1 cellular context compared by ENCODE assay signal in the genomic region with DNA sequence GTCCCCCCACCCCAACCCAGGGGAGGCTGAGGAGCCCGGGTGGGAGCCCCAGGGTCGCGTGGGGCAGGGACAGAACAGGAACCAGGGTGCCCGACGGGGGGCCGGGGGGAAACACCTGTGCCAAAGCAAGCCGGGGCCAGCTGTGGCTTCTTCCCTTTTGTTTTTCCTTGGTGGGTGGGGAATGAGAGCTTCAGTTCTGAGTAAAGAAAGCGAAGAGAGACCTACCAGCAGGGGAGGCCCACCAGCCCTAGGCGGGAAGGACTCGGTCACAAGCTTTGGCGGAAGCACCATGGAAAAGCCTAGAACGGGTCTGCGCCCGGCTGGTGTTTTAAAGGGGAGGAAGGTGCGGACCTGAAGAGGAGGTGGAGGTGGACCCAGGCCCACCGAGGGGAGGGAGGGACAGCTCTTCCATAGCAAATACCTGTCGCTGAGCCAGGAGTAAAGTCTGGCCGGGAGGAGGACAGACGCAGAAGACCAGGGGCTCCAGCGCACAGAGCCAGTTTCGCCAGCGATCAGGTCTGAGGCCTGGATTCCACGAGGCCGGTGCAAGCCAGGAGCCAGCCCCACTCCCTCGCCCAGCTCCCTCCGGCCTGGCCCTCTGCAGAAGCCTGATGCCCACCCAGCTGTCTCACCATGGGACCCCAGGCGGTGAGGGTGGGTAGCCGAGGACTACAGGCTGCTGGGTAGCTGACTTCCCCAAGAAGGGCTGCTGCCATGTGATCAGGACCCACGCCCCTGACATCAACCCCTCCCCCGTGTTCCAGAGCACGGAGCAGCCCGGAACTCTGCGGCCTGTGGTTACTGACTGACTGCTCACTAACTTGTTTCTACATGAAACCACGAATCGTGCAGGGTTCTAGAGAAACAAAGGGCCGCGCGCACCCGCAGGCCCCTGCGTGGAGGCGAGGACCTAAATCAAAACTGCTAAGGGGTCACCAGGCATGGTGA.
TF ChIP-seq lines count a peak whose summit lies in the region.

No MANE protein-coding gene starts in this region.

TF ChIP-seq in GM12878, 131 proteins besides CTCF, POLR2A, EP300 and RAD21 (continues in another document):
- TF ChIP-seq SREBF2 (IDR thresholded peaks at IDR 0.05; ENCODE audit: low read length) (no peak), ZNF217 (IDR thresholded peaks at IDR 0.05) (no peak), ESRRA (IDR thresholded peaks at IDR 0.05; ENCODE audit: low read length) (no peak), ZNF274 (IDR thresholded peaks at IDR 0.05; ENCODE audit: insufficient read depth, insufficient read length) (no peak), PAX8 (IDR thresholded peaks at IDR 0.05) (no peak), ETV6 (conservative IDR thresholded peaks at IDR 0.05 in 1 of 2, IDR thresholded peaks at IDR 0.05 in 1 of 2; ENCODE audit: borderline replicate concordance in 1 of 2, low read depth in 1 of 2) (peak in 1 of 2 experiments; percentile 69; a peak in 2 of 4 replicates), ZNF384 (IDR thresholded peaks at IDR 0.05; ENCODE audit: borderline replicate concordance, low read depth, low read length) (no peak), WRNIP1 (IDR thresholded peaks at IDR 0.05; ENCODE audit: borderline replicate concordance, low read depth, low read length) (no peak), SMARCA5 (IDR thresholded peaks at IDR 0.05) (no peak), SMAD1 (IDR thresholded peaks at IDR 0.05; ENCODE audit: low read depth, partially characterized antibody) (no peak), CHD1 (IDR thresholded peaks at IDR 0.05; ENCODE audit: low read depth, low read length) (no peak), RBBP5 (conservative IDR thresholded peaks at IDR 0.05) (no peak), MYC (IDR thresholded peaks at IDR 0.05; ENCODE audit: insufficient read depth, insufficient read length, insufficient replicate concordance, low read length, severe bottlenecking) (peak; percentile 55), SMAD5 (IDR thresholded peaks at IDR 0.05; ENCODE audit: low read depth) (peak; percentile 55; the same call in 1 of the 2 replicates), CBX5 (IDR thresholded peaks at IDR 0.05; ENCODE audit: low read depth) (no peak), EGR1 (IDR thresholded peaks at IDR 0.05; ENCODE audit: borderline replicate concordance in 1 of 2, low read depth in 2 of 2, low read length in 2 of 2) (peak; percentile 12 to 62), ZZZ3 (IDR thresholded peaks at IDR 0.05; ENCODE audit: control insufficient read depth, insufficient read length, low read depth) (no peak), SMC3 (IDR thresholded peaks at IDR 0.05; ENCODE audit: borderline replicate concordance, low read length) (no peak; the same call in 1 of the 2 replicates), KDM1A (IDR thresholded peaks at IDR 0.05; ENCODE audit: borderline replicate concordance) (no peak), YY1 (IDR thresholded peaks at IDR 0.05; ENCODE audit: low read depth, low read length) (peak; percentile 6; the same call in 1 of the 2 replicates), POLR2AphosphoS5 (IDR thresholded peaks at IDR 0.05; ENCODE audit: low read length) (peak; percentile 58; the same call in 1 of the 2 replicates), RCOR1 (conservative IDR thresholded peaks at IDR 0.05; ENCODE audit: low read depth, low read length) (no peak), TCF3 (IDR thresholded peaks at IDR 0.05; ENCODE audit: borderline replicate concordance, insufficient read depth, low read depth, low read length) (0 out of 2 replicates have a peak, but pooled peaks have one; percentile 65), HDAC6 (IDR thresholded peaks at IDR 0.05; ENCODE audit: unreplicated experiment) (no peak), STAT1 (conservative IDR thresholded peaks at IDR 0.05) (no peak), NR2C2 (IDR thresholded peaks at IDR 0.05; ENCODE audit: borderline replicate concordance, control insufficient read depth, insufficient read length, low read depth) (no peak), BRCA1 (IDR thresholded peaks at IDR 0.05; ENCODE audit: low read depth, low read length) (no peak)
- TF ChIP-seq, protein P1, sequence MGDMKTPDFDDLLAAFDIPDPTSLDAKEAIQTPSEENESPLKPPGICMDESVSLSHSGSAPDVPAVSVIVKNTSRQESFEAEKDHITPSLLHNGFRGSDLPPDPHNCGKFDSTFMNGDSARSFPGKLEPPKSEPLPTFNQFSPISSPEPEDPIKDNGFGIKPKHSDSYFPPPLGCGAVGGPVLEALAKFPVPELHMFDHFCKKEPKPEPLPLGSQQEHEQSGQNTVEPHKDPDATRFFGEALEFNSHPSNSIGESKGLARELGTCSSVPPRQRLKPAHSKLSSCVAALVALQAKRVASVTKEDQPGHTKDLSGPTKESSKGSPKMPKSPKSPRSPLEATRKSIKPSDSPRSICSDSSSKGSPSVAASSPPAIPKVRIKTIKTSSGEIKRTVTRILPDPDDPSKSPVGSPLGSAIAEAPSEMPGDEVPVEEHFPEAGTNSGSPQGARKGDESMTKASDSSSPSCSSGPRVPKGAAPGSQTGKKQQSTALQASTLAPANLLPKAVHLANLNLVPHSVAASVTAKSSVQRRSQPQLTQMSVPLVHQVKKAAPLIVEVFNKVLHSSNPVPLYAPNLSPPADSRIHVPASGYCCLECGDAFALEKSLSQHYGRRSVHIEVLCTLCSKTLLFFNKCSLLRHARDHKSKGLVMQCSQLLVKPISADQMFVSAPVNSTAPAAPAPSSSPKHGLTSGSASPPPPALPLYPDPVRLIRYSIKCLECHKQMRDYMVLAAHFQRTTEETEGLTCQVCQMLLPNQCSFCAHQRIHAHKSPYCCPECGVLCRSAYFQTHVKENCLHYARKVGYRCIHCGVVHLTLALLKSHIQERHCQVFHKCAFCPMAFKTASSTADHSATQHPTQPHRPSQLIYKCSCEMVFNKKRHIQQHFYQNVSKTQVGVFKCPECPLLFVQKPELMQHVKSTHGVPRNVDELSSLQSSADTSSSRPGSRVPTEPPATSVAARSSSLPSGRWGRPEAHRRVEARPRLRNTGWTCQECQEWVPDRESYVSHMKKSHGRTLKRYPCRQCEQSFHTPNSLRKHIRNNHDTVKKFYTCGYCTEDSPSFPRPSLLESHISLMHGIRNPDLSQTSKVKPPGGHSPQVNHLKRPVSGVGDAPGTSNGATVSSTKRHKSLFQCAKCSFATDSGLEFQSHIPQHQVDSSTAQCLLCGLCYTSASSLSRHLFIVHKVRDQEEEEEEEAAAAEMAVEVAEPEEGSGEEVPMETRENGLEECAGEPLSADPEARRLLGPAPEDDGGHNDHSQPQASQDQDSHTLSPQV (IDR thresholded peaks at IDR 0.05), result no peak
- TF ChIP-seq, protein P2, sequence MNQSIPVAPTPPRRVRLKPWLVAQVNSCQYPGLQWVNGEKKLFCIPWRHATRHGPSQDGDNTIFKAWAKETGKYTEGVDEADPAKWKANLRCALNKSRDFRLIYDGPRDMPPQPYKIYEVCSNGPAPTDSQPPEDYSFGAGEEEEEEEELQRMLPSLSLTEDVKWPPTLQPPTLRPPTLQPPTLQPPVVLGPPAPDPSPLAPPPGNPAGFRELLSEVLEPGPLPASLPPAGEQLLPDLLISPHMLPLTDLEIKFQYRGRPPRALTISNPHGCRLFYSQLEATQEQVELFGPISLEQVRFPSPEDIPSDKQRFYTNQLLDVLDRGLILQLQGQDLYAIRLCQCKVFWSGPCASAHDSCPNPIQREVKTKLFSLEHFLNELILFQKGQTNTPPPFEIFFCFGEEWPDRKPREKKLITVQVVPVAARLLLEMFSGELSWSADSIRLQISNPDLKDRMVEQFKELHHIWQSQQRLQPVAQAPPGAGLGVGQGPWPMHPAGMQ (IDR thresholded peaks at IDR 0.05; ENCODE audit: borderline replicate concordance), result peak; percentile 55; the same call in 1 of the 2 replicates
- TF ChIP-seq, protein P3, sequence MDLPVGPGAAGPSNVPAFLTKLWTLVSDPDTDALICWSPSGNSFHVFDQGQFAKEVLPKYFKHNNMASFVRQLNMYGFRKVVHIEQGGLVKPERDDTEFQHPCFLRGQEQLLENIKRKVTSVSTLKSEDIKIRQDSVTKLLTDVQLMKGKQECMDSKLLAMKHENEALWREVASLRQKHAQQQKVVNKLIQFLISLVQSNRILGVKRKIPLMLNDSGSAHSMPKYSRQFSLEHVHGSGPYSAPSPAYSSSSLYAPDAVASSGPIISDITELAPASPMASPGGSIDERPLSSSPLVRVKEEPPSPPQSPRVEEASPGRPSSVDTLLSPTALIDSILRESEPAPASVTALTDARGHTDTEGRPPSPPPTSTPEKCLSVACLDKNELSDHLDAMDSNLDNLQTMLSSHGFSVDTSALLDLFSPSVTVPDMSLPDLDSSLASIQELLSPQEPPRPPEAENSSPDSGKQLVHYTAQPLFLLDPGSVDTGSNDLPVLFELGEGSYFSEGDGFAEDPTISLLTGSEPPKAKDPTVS (IDR thresholded peaks at IDR 0.05; ENCODE audit: low read depth, low read length), result 0 out of 2 replicates have a peak, but pooled peaks have one; percentile 1
- TF ChIP-seq, protein P4, sequence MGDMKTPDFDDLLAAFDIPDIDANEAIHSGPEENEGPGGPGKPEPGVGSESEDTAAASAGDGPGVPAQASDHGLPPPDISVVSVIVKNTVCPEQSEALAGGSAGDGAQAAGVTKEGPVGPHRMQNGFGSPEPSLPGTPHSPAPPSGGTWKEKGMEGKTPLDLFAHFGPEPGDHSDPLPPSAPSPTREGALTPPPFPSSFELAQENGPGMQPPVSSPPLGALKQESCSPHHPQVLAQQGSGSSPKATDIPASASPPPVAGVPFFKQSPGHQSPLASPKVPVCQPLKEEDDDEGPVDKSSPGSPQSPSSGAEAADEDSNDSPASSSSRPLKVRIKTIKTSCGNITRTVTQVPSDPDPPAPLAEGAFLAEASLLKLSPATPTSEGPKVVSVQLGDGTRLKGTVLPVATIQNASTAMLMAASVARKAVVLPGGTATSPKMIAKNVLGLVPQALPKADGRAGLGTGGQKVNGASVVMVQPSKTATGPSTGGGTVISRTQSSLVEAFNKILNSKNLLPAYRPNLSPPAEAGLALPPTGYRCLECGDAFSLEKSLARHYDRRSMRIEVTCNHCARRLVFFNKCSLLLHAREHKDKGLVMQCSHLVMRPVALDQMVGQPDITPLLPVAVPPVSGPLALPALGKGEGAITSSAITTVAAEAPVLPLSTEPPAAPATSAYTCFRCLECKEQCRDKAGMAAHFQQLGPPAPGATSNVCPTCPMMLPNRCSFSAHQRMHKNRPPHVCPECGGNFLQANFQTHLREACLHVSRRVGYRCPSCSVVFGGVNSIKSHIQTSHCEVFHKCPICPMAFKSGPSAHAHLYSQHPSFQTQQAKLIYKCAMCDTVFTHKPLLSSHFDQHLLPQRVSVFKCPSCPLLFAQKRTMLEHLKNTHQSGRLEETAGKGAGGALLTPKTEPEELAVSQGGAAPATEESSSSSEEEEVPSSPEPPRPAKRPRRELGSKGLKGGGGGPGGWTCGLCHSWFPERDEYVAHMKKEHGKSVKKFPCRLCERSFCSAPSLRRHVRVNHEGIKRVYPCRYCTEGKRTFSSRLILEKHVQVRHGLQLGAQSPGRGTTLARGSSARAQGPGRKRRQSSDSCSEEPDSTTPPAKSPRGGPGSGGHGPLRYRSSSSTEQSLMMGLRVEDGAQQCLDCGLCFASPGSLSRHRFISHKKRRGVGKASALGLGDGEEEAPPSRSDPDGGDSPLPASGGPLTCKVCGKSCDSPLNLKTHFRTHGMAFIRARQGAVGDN (IDR thresholded peaks at IDR 0.05), result peak; percentile 92
- TF ChIP-seq, protein P5, sequence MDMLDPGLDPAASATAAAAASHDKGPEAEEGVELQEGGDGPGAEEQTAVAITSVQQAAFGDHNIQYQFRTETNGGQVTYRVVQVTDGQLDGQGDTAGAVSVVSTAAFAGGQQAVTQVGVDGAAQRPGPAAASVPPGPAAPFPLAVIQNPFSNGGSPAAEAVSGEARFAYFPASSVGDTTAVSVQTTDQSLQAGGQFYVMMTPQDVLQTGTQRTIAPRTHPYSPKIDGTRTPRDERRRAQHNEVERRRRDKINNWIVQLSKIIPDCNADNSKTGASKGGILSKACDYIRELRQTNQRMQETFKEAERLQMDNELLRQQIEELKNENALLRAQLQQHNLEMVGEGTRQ (IDR thresholded peaks at IDR 0.05; ENCODE audit: borderline replicate concordance, low read depth, low read length), result peak; percentile 65
- TF ChIP-seq, protein P6, sequence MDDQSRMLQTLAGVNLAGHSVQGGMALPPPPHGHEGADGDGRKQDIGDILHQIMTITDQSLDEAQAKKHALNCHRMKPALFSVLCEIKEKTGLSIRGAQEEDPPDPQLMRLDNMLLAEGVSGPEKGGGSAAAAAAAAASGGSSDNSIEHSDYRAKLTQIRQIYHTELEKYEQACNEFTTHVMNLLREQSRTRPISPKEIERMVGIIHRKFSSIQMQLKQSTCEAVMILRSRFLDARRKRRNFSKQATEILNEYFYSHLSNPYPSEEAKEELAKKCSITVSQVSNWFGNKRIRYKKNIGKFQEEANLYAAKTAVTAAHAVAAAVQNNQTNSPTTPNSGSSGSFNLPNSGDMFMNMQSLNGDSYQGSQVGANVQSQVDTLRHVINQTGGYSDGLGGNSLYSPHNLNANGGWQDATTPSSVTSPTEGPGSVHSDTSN (IDR thresholded peaks at IDR 0.05; ENCODE audit: insufficient replicate concordance, low read depth, low read length), result peak; percentile 60
- TF ChIP-seq, protein P7, sequence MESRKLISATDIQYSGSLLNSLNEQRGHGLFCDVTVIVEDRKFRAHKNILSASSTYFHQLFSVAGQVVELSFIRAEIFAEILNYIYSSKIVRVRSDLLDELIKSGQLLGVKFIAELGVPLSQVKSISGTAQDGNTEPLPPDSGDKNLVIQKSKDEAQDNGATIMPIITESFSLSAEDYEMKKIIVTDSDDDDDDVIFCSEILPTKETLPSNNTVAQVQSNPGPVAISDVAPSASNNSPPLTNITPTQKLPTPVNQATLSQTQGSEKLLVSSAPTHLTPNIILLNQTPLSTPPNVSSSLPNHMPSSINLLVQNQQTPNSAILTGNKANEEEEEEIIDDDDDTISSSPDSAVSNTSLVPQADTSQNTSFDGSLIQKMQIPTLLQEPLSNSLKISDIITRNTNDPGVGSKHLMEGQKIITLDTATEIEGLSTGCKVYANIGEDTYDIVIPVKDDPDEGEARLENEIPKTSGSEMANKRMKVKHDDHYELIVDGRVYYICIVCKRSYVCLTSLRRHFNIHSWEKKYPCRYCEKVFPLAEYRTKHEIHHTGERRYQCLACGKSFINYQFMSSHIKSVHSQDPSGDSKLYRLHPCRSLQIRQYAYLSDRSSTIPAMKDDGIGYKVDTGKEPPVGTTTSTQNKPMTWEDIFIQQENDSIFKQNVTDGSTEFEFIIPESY (IDR thresholded peaks at IDR 0.05), result no peak
- TF ChIP-seq, protein P8, sequence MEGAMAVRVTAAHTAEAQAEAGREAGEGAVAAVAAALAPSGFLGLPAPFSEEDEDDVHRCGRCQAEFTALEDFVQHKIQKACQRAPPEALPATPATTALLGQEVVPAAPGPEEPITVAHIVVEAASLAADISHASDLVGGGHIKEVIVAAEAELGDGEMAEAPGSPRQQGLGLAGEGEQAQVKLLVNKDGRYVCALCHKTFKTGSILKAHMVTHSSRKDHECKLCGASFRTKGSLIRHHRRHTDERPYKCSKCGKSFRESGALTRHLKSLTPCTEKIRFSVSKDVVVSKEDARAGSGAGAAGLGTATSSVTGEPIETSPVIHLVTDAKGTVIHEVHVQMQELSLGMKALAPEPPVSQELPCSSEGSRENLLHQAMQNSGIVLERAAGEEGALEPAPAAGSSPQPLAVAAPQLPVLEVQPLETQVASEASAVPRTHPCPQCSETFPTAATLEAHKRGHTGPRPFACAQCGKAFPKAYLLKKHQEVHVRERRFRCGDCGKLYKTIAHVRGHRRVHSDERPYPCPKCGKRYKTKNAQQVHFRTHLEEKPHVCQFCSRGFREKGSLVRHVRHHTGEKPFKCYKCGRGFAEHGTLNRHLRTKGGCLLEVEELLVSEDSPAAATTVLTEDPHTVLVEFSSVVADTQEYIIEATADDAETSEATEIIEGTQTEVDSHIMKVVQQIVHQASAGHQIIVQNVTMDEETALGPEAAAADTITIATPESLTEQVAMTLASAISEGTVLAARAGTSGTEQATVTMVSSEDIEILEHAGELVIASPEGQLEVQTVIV (IDR thresholded peaks at IDR 0.05; ENCODE audit: borderline replicate concordance, partially characterized antibody), result no peak
